Comparison of ENCODE assay signal across 8 cellular contexts in the genomic region with DNA sequence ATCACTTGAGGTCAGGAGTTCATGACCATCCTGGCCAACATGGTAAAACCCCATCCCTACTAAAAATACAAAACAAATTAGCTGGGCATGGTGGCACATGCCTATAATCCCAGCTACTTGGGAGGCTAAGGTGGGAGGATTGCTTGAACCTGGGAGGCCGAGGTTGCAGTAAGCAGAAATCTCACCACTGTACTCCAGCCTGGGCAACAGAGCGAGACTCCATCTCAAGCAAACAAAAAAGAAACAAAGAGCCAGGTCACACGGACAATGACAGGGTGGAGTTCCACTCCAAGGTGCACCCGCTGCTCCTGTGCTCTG. TPM values are rescaled to one million over a fixed set of nuclear protein-coding genes. Genes with fewer than 3 reads are reported as not detected.
"Had no signal": no experiment of that assay in that cellular context is flagged by ENCODE, and none has a peak within 500 bp of the region (broad histone marks: within the 10 kb centered on the region; RNA-seq: fewer than 3 reads in every experiment).

No MANE protein-coding gene starts in this region.

RNA-seq across cellular contexts. Expression of gene MX2, which starts 2.1 kb away (rescaled TPM):
- polyA plus RNA-seq: neural cell had no signal

RNA-seq across cellular contexts. Expression of gene FAM3B, which starts 43.1 kb away (rescaled TPM):
- total RNA-seq: activated naive CD4-positive, alpha-beta T cell treated with anti-CD3 and anti-CD28 coated beads, Interleukin-2, amount 50 U/mL, for 72 hours; activated T-helper 17 cell treated with anti-CD3 and anti-CD28 coated beads, Interleukin-2, amount 50 U/mL, for 72 hours; astrocyte; foreskin keratinocyte; glomerular endothelial cell; osteoblast had no signal
- polyA plus RNA-seq: foreskin keratinocyte, keratinocyte, neural cell had no signal
